Comparison of ENCODE assay signal across 8 cellular contexts in the genomic region with DNA sequence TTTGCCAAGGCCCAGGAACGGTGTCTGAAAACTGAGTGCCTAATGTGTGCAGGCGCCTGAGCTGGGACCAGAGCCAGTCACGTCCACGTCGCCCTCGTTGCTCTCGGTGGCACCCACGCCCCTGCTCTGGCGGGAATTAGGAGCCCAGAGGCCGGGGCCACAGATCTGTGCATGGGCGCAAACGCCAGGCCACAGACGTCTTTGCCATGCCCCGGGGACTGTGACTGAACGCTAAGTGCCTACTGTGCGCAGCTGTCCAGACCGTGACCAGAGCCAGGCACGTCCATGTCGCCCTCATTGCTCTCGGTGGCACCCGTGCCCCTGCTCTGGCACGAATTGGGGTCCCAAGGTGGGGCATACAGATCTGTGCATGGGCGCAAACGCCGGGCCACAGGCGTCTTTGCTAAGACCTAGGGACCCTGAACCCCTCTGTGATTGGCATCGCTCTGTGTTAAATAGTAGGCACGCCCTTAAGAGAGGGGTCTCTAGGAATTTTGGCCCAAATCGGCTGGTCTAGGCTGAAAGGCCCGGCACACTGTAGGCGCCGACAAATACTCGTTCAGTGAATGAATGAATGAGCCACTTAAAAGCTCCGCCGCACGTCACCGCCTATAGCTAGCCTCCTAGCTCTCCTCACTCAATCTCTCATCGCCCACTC. TPM values are rescaled to one million over a fixed set of nuclear protein-coding genes. Genes with fewer than 3 reads are reported as not detected.
DNase-seq lines count a peak whose midpoint lies in the region; ATAC-seq lines count a peak whose summit lies in the region.

No MANE protein-coding gene starts in this region.

- H3K4me1 Mint-ChIP-seq in stimulated activated naive B cell treated with anti-CD40 and anti-IgM and Interleukin-4, amounts not matched to agents 10 μg/mL and 1 μg/mL and 100 μg/mL, for 72 hours = peaks cover 21 to 40% of the 10 kb centered on the region in 2 donors

- peak overlapping the region; percentile 91 to 94 for H3K4me3 Mint-ChIP-seq in stimulated activated naive B cell treated with anti-CD40 and anti-IgM and Interleukin-4, amounts not matched to agents 10 μg/mL and 1 μg/mL and 100 μg/mL, for 72 hours

- peaks cover 32% of the 10 kb centered on the region for H3K4me1 ChIP-seq in HUES48 (ENCODE audit: control insufficient read depth, insufficient read depth, low read length)

- H3K27ac ChIP-seq in HUES48 (ENCODE audit: low read depth, low read length) = peak overlapping the region; percentile 96

- H3K27ac Mint-ChIP-seq in stimulated activated naive B cell treated with anti-CD40 and anti-IgM and Interleukin-4, amounts not matched to agents 10 μg/mL and 1 μg/mL and 100 μg/mL, for 72 hours = peak overlapping the region; percentile 97

- H3K27me3 ChIP-seq in HUES48 (ENCODE audit: control insufficient read depth, insufficient read depth, low read length) = no peaks in the 10 kb centered on the region

- no peaks in the 10 kb centered on the region for H3K27me3 Mint-ChIP-seq in stimulated activated naive B cell treated with anti-CD40 and anti-IgM and Interleukin-4, amounts not matched to agents 10 μg/mL and 1 μg/mL and 100 μg/mL, for 72 hours

- no peak for ATAC-seq in stimulated activated naive B cell treated with anti-CD40 and anti-IgM and Interleukin-4, amounts not matched to agents 10 μg/mL and 1 μg/mL and 100 μg/mL, for 72 hours (replicated peaks)
- ATAC-seq in GM19324 (IDR thresholded peaks at IDR 0.05; ENCODE audit: low FRiP score, unreplicated experiment) (no peak), HG03520 (IDR thresholded peaks at IDR 0.05; ENCODE audit: unreplicated experiment) (no peak)

- H3K36me3 ChIP-seq in HUES48 (ENCODE audit: control insufficient read depth, insufficient read depth, low read length) = no peaks in the 10 kb centered on the region

- H3K9me3 ChIP-seq in HUES48 (ENCODE audit: control insufficient read depth, insufficient read depth, low read length) = no peaks in the 10 kb centered on the region

- H3K36me3 Mint-ChIP-seq in stimulated activated naive B cell treated with anti-CD40 and anti-IgM and Interleukin-4, amounts not matched to agents 10 μg/mL and 1 μg/mL and 100 μg/mL, for 72 hours = peaks cover 1 to 4% of the 10 kb centered on the region in 2 donors

- H3K9ac ChIP-seq in HUES48 (ENCODE audit: low read depth, low read length) = peak overlapping the region; percentile 98

- H3K9me3 Mint-ChIP-seq in stimulated activated naive B cell treated with anti-CD40 and anti-IgM and Interleukin-4, amounts not matched to agents 10 μg/mL and 1 μg/mL and 100 μg/mL, for 72 hours = peaks cover 0 to 1% of the 10 kb centered on the region in 2 donors

- DNase-seq in activated CD8-positive, alpha-beta memory T cell treated with anti-CD3 and anti-CD28 coated beads, Interleukin-2, amount 50 U/mL, for 48 hours = peak; percentile 65
- DNase-seq in stimulated activated naive B cell treated with anti-CD40 and anti-IgM and Interleukin-4, amounts not matched to agents 10 μg/mL and 1 μg/mL and 100 μg/mL, for 72 hours = no peak
- no peak for DNase-seq in mucosa of gallbladder (ENCODE audit: low spot score)
- no peak for DNase-seq in globus pallidus (ENCODE audit: low spot score)

- H3K4me3 ChIP-seq in HUES48 (ENCODE audit: low read depth, low read length) (peak overlapping the region; percentile 71), iPS-11a (ENCODE audit: low read depth, low read length) (peak overlapping the region; percentile 91)

RNA-seq across cellular contexts. Expression of a gene that starts 0.8 kb away (rescaled TPM):
- total RNA-seq in mucosa of gallbladder = 49.1 TPM

RNA-seq across cellular contexts. Expression of a gene that starts 9.1 kb away (rescaled TPM):
- 127 TPM for total RNA-seq in mucosa of gallbladder

RNA-seq across cellular contexts. Expression of a gene that starts 59.4 kb away (rescaled TPM):
- 0.06 TPM for total RNA-seq in mucosa of gallbladder
